8 cellular contexts compared by ENCODE assay signal in the genomic region with DNA sequence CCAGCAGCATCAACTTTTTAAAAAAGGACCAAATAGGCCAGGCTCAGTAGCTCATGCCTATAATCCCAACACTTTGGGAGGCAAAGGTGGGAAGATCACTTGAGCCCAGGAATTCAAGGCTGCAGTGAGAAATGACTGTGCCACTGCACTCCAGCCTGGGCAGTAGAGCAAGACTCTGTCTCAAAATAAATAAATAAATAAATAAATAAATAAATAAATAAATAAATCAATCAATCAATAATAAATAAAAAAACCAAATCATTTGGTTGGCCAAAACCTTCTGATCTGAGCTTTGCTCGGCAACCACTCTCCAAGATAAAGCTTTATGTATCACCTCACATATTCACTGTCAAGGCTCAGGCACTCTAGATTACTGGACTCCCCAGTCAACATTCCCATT. TPM values are rescaled to one million over a fixed set of nuclear protein-coding genes. Genes with fewer than 3 reads are reported as not detected.
DNase-seq lines count a peak whose midpoint lies in the region; ATAC-seq, FAIRE-seq and TF ChIP-seq lines count a peak whose summit lies in the region.
"Not testable (repeated sequence)": the region's sequence is repeated elsewhere in the genome, so short reads cannot be mapped to it uniquely, and the experiment has no call there.

No MANE protein-coding gene starts in this region.

- peaks cover 14 to 72% (median 19%) of the 10 kb centered on the region in 3 donors for H3K36me3 Mint-ChIP-seq in CD8-positive, alpha-beta memory T cell
- H3K36me3 Mint-ChIP-seq in activated T-helper 2 cell treated with anti-CD3 and anti-CD28 coated beads, Interferon-gamma antibody, Interleukin-2, Interleukin-4, amounts not matched to agents 10 μg/mL and 5 μg/mL and 100 μg/mL, durations not matched to agents 14 hours and 24 hours and 36 hours (ENCODE audit: low read depth) = peaks cover 67% of the 10 kb centered on the region
- H3K36me3 Mint-ChIP-seq in central memory CD8-positive, alpha-beta T cell (ENCODE audit: insufficient read depth) = peaks cover 39% of the 10 kb centered on the region
- peaks cover 17% of the 10 kb centered on the region for H3K36me3 Mint-ChIP-seq in natural killer cell
- peaks cover 77% of the 10 kb centered on the region for H3K36me3 Mint-ChIP-seq in stimulated activated effector memory CD8-positive, alpha-beta T cell treated with anti-CD3 and anti-CD28 coated beads, Interleukin-12 subunit alpha, Interleukin-12 subunit beta, amount 100 ng/mL, for 72 hours

- 0 out of 6 replicates have a peak overlapping the region, but pooled peaks of 1 of the 2 experiments have one; percentile 14 for H3K27ac ChIP-seq in A549
- not testable (repeated sequence) for H3K27ac ChIP-seq in CD8-positive, alpha-beta memory T cell (ENCODE audit: low read depth, low read length); right atrium auricular region
- H3K27ac ChIP-seq in VCaP = peak overlapping the region; percentile 80

- TF ChIP-seq POLR2A in A549 (IDR thresholded peaks at IDR 0.05; ENCODE audit: low read length) = not testable (repeated sequence)

- H3K27me3 Mint-ChIP-seq in CD8-positive, alpha-beta memory T cell; activated T-helper 2 cell treated with anti-CD3 and anti-CD28 coated beads, Interferon-gamma antibody, Interleukin-2, Interleukin-4, amounts not matched to agents 10 μg/mL and 5 μg/mL and 100 μg/mL, durations not matched to agents 14 hours and 24 hours and 36 hours (ENCODE audit: low read depth); central memory CD8-positive, alpha-beta T cell; natural killer cell (ENCODE audit: low read depth in 2 of 2): not testable (repeated sequence)

- intact Hi-C loops in activated T-helper 2 cell treated with anti-CD3 and anti-CD28 coated beads, Interferon-gamma antibody, Interleukin-2, Interleukin-4, amounts not matched to agents 10 μg/mL and 5 μg/mL and 100 μg/mL, durations not matched to agents 14 hours and 24 hours and 36 hours (cut with micrococcal nuclease); natural killer cell (cut with micrococcal nuclease): not testable (repeated sequence)

- not testable (repeated sequence) for H3K9me3 ChIP-seq in A549; CD8-positive, alpha-beta memory T cell (ENCODE audit: low read length); right atrium auricular region

- POLR2A ChIA-PET in A549 (lab: Yijun Ruan, JAX); CD8-positive, alpha-beta memory T cell (lab: Charles Lee): not testable (repeated sequence)

- H3K36me3 ChIP-seq in CD8-positive, alpha-beta memory T cell (ENCODE audit: insufficient read depth, low read length) = peaks cover 26% of the 10 kb centered on the region
- H3K36me3 ChIP-seq in right atrium auricular region = peaks cover 49% of the 10 kb centered on the region

- not testable (repeated sequence) for H3K27me3 ChIP-seq in CD8-positive, alpha-beta memory T cell (ENCODE audit: insufficient read depth, low read length, poor library complexity, severe bottlenecking); right atrium auricular region

- peaks cover 10 to 22% (median 17%) of the 10 kb centered on the region in 3 donors for H3K4me1 Mint-ChIP-seq in CD8-positive, alpha-beta memory T cell
- H3K4me1 Mint-ChIP-seq in activated T-helper 2 cell treated with anti-CD3 and anti-CD28 coated beads, Interferon-gamma antibody, Interleukin-2, Interleukin-4, amounts not matched to agents 10 μg/mL and 5 μg/mL and 100 μg/mL, durations not matched to agents 14 hours and 24 hours and 36 hours (ENCODE audit: low read depth); stimulated activated effector memory CD8-positive, alpha-beta T cell treated with anti-CD3 and anti-CD28 coated beads, Interleukin-12 subunit alpha, Interleukin-12 subunit beta, amount 100 ng/mL, for 72 hours: not testable (repeated sequence)
- H3K4me1 Mint-ChIP-seq in central memory CD8-positive, alpha-beta T cell = peaks cover 16% of the 10 kb centered on the region
- H3K4me1 Mint-ChIP-seq in natural killer cell = peaks cover 17% of the 10 kb centered on the region in 2 donors

- not testable (repeated sequence) for DNase-seq in A549 (ENCODE audit: low read depth in 1 of 2, low spot score in 1 of 2); CD8-positive, alpha-beta memory T cell; activated T-helper 2 cell treated with anti-CD3 and anti-CD28 coated beads, Interferon-gamma antibody, Interleukin-2, Interleukin-4, amounts not matched to agents 10 μg/mL and 5 μg/mL and 100 μg/mL, durations not matched to agents 14 hours and 24 hours and 36 hours (ENCODE audit: low spot score); central memory CD8-positive, alpha-beta T cell (ENCODE audit: low spot score in 2 of 2); natural killer cell; stimulated activated effector memory CD8-positive, alpha-beta T cell treated with anti-CD3 and anti-CD28 coated beads, Interleukin-12 subunit alpha, Interleukin-12 subunit beta, amount 100 ng/mL, for 72 hours (ENCODE audit: low spot score in 2 of 2)
- peak; percentile 23 for DNase-seq in right atrium auricular region (ENCODE audit: low spot score)

- H3K9me3 Mint-ChIP-seq in CD8-positive, alpha-beta memory T cell; activated T-helper 2 cell treated with anti-CD3 and anti-CD28 coated beads, Interferon-gamma antibody, Interleukin-2, Interleukin-4, amounts not matched to agents 10 μg/mL and 5 μg/mL and 100 μg/mL, durations not matched to agents 14 hours and 24 hours and 36 hours; central memory CD8-positive, alpha-beta T cell; natural killer cell; stimulated activated effector memory CD8-positive, alpha-beta T cell treated with anti-CD3 and anti-CD28 coated beads, Interleukin-12 subunit alpha, Interleukin-12 subunit beta, amount 100 ng/mL, for 72 hours: not testable (repeated sequence)

- FAIRE-seq in A549 (lab: Jason Lieb, UNC) = not testable (repeated sequence)

- not testable (repeated sequence) for TF ChIP-seq CTCF in A549 (IDR thresholded peaks at IDR 0.05); VCaP (conservative IDR thresholded peaks at IDR 0.05); right atrium auricular region (IDR thresholded peaks at IDR 0.05); natural killer cell (IDR thresholded peaks at IDR 0.05)

- not testable (repeated sequence) for ATAC-seq in A549; central memory CD8-positive, alpha-beta T cell (replicated peaks; ENCODE audit: extremely low read depth, poor library complexity, severe bottlenecking); natural killer cell; stimulated activated effector memory CD8-positive, alpha-beta T cell treated with anti-CD3 and anti-CD28 coated beads, Interleukin-12 subunit alpha, Interleukin-12 subunit beta, amount 100 ng/mL, for 72 hours

- 92% methylated on average over 1 of the region's 1 CpG for WGBS in A549 (ENCODE audit: missing lambda C conversion rate)

- not testable (repeated sequence) for H3K4me3 Mint-ChIP-seq in CD8-positive, alpha-beta memory T cell; activated T-helper 2 cell treated with anti-CD3 and anti-CD28 coated beads, Interferon-gamma antibody, Interleukin-2, Interleukin-4, amounts not matched to agents 10 μg/mL and 5 μg/mL and 100 μg/mL, durations not matched to agents 14 hours and 24 hours and 36 hours (ENCODE audit: low read depth); central memory CD8-positive, alpha-beta T cell; natural killer cell; stimulated activated effector memory CD8-positive, alpha-beta T cell treated with anti-CD3 and anti-CD28 coated beads, Interleukin-12 subunit alpha, Interleukin-12 subunit beta, amount 100 ng/mL, for 72 hours

- H3K4me1 ChIP-seq in A549 = peaks cover 14% of the 10 kb centered on the region
- H3K4me1 ChIP-seq in CD8-positive, alpha-beta memory T cell (ENCODE audit: insufficient read depth, low read length) = peaks cover 11% of the 10 kb centered on the region
- not testable (repeated sequence) for H3K4me1 ChIP-seq in right atrium auricular region

- TF ChIP-seq RAD21 in A549 (conservative IDR thresholded peaks at IDR 0.05 in 1 of 2, IDR thresholded peaks at IDR 0.05 in 1 of 2) = not testable (repeated sequence)

- CTCF ChIA-PET in A549 (lab: Yijun Ruan, JAX) = interaction anchor here (0.6 to 7.7 kb wide), 10 partner anchors 10 to 358 kb away, joined by 3 to 75 read pairs (median 4); no protein-coding TSS in a partner anchor
- CTCF ChIA-PET in CD8-positive, alpha-beta memory T cell (lab: Charles Lee) = interaction anchor here (0.7 to 8.0 kb wide), 5 partner anchors 22 to 140 kb away, joined by 3 to 62 read pairs (median 4); no protein-coding TSS in a partner anchor

- TF ChIP-seq EP300 in A549 (IDR thresholded peaks at IDR 0.05) = not testable (repeated sequence)

- peak overlapping the region in 5 of 8 donors; percentile 52 to 79 (median 69) for H3K27ac Mint-ChIP-seq in CD8-positive, alpha-beta memory T cell
- H3K27ac Mint-ChIP-seq in activated T-helper 2 cell treated with anti-CD3 and anti-CD28 coated beads, Interferon-gamma antibody, Interleukin-2, Interleukin-4, amounts not matched to agents 10 μg/mL and 5 μg/mL and 100 μg/mL, durations not matched to agents 14 hours and 24 hours and 36 hours = peak overlapping the region; percentile 55
- peak overlapping the region; percentile 67 for H3K27ac Mint-ChIP-seq in central memory CD8-positive, alpha-beta T cell (ENCODE audit: low read depth)
- H3K27ac Mint-ChIP-seq in natural killer cell = peak overlapping the region; percentile 37 to 44
- peak overlapping the region; percentile 36 for H3K27ac Mint-ChIP-seq in stimulated activated effector memory CD8-positive, alpha-beta T cell treated with anti-CD3 and anti-CD28 coated beads, Interleukin-12 subunit alpha, Interleukin-12 subunit beta, amount 100 ng/mL, for 72 hours

- not testable (repeated sequence) for H3K4me2 ChIP-seq in A549

- not testable (repeated sequence) for H3K4me3 ChIP-seq in A549; CD8-positive, alpha-beta memory T cell (ENCODE audit: low read length); right atrium auricular region

RNA-seq across cellular contexts. Expression of a gene that starts 13.9 kb away (rescaled TPM):
- polyA plus RNA-seq in A549 (2011; rRNA removed) (276 and 284 TPM in 2 replicates), A549 (2017; fragmentation: RNase III; extraction: RNeasy Plus Mini Kit Qiagen cat#74134 plus additional on column Dnase treatment) (99.9 to 106 TPM (median 105 TPM) in 3 replicates)
- polyA plus RNA-seq in A549 (2012; cell fraction: cytosol; rRNA removed) = 99.5 and 123 TPM in 2 replicates
- 27.3 and 47.4 TPM in 2 replicates for polyA plus RNA-seq in A549 (2012; cell fraction: nucleus; rRNA removed)
- polyA minus RNA-seq in A549 (2011; rRNA and poly(A)+ RNA removed) = 67.7 and 90.9 TPM in 2 replicates
- total RNA-seq in CD8-positive, alpha-beta memory T cell = 10 to 100 TPM; 86.4 to 87.8 TPM
- 250 TPM for polyA plus RNA-seq in CD8-positive, alpha-beta memory T cell
- 77.5 and 80.7 TPM in 2 replicates for total RNA-seq in activated T-helper 2 cell treated with anti-CD3 and anti-CD28 coated beads, Interferon-gamma antibody, Interleukin-2, Interleukin-4, amounts not matched to agents 10 μg/mL and 5 μg/mL and 100 μg/mL, durations not matched to agents 14 hours and 24 hours and 36 hours
- total RNA-seq in right atrium auricular region (100 to 1,000 TPM in 1 of 2 donors, 10 to 100 TPM in 1; 77.7 to 101 TPM), natural killer cell (10 to 100 TPM; 49.9 to 67.4 (median 59.9) TPM)

RNA-seq across cellular contexts. Expression of a gene that starts 20.7 kb away (rescaled TPM):
- polyA plus RNA-seq in A549 (2011; rRNA removed) = 388 and 450 TPM in 2 replicates
- polyA plus RNA-seq in A549 (2012; cell fraction: cytosol; rRNA removed) = 552 and 561 TPM in 2 replicates
- polyA plus RNA-seq in A549 (2012; cell fraction: nucleus; rRNA removed) = 882 and 940 TPM in 2 replicates
- 431 to 445 TPM (median 440 TPM) in 3 replicates for polyA plus RNA-seq in A549 (2017; fragmentation: RNase III; extraction: RNeasy Plus Mini Kit Qiagen cat#74134 plus additional on column Dnase treatment)
- polyA minus RNA-seq in A549 (2011; rRNA and poly(A)+ RNA removed) = 260 and 279 TPM in 2 replicates
- total RNA-seq in CD8-positive, alpha-beta memory T cell = 100 to 1,000 TPM; 654 to 662 TPM
- 58.4 TPM for polyA plus RNA-seq in CD8-positive, alpha-beta memory T cell
- total RNA-seq in activated T-helper 2 cell treated with anti-CD3 and anti-CD28 coated beads, Interferon-gamma antibody, Interleukin-2, Interleukin-4, amounts not matched to agents 10 μg/mL and 5 μg/mL and 100 μg/mL, durations not matched to agents 14 hours and 24 hours and 36 hours = 429 and 431 TPM in 2 replicates
- total RNA-seq in right atrium auricular region = 10 to 100 TPM; 25.3 to 25.4 TPM
- total RNA-seq in natural killer cell = 10 to 100 TPM; 41.5 to 50.6 (median 46.9) TPM

RNA-seq across cellular contexts. Expression of a gene that starts 27.8 kb away (rescaled TPM):
- polyA plus RNA-seq in A549 (2011; rRNA removed) = 106 and 128 TPM in 2 replicates
- polyA plus RNA-seq in A549 (2012; cell fraction: cytosol; rRNA removed) = 26.2 and 34.1 TPM in 2 replicates
- 13.9 and 27.4 TPM in 2 replicates for polyA plus RNA-seq in A549 (2012; cell fraction: nucleus; rRNA removed)
- polyA plus RNA-seq in A549 (2017; fragmentation: RNase III; extraction: RNeasy Plus Mini Kit Qiagen cat#74134 plus additional on column Dnase treatment) = 34.0 to 44.0 TPM (median 37.4 TPM) in 3 replicates
- polyA minus RNA-seq in A549 (2011; rRNA and poly(A)+ RNA removed) = 100 TPM in 2 replicates
- total RNA-seq in CD8-positive, alpha-beta memory T cell = 10 to 100 TPM; 55.3 to 57.3 TPM
- polyA plus RNA-seq in CD8-positive, alpha-beta memory T cell = 48.3 TPM
- 41.4 and 47.7 TPM in 2 replicates for total RNA-seq in activated T-helper 2 cell treated with anti-CD3 and anti-CD28 coated beads, Interferon-gamma antibody, Interleukin-2, Interleukin-4, amounts not matched to agents 10 μg/mL and 5 μg/mL and 100 μg/mL, durations not matched to agents 14 hours and 24 hours and 36 hours
- total RNA-seq in right atrium auricular region = 10 to 100 TPM; 45.5 to 60.8 TPM
- 10 to 100 TPM; 45.6 to 54.7 (median 53.8) TPM for total RNA-seq in natural killer cell
